ENCODE assay signal across 1 cellular context in genomic region chr3:171223396-171223795, GRCh38.
TF ChIP-seq lines count a peak whose summit lies in the region.

No MANE protein-coding gene starts in this region.

TF ChIP-seq in GM12878, 131 proteins besides CTCF, POLR2A, EP300 and RAD21 (continued from another document):
- no peak for TF ChIP-seq CUX1 (IDR thresholded peaks at IDR 0.05; ENCODE audit: insufficient replicate concordance, low read depth, low read length)
- no peak for TF ChIP-seq BMI1 (IDR thresholded peaks at IDR 0.05; ENCODE audit: borderline replicate concordance)
- TF ChIP-seq YY1 (IDR thresholded peaks at IDR 0.05; ENCODE audit: low read depth, low read length): peak; percentile 89
